Comparison of ENCODE assay signal across 16 cellular contexts in genomic region chr11:12684821-12685220, GRCh38. TPM values are rescaled to one million over a fixed set of nuclear protein-coding genes. Genes with fewer than 3 reads are reported as not detected.
DNase-seq lines count a peak whose midpoint lies in the region; ATAC-seq, FAIRE-seq and TF ChIP-seq lines count a peak whose summit lies in the region.
"Had no signal": no experiment of that assay in that cellular context is flagged by ENCODE, and none has a peak within 500 bp of the region (broad histone marks: within the 10 kb centered on the region; RNA-seq: fewer than 3 reads in every experiment).

No MANE protein-coding gene starts in this region.

- H3K9me3 ChIP-seq in SJSA1 (replicated peaks) (no peaks in the 10 kb centered on the region), keratinocyte (ENCODE audit: control insufficient read depth, low read depth, low read length) (no peaks in the 10 kb centered on the region)
- H3K9me3 ChIP-seq: thoracic aorta had no signal

- H3K79me2 ChIP-seq in keratinocyte (ENCODE audit: control insufficient read depth, insufficient read depth, low read length) = peaks cover 98% of the 10 kb centered on the region

- ATAC-seq in HG03432 (IDR thresholded peaks at IDR 0.05; ENCODE audit: unreplicated experiment) = no peak
- ATAC-seq in effector memory CD8-positive, alpha-beta T cell (replicated peaks) = no peak

- peaks cover 7% of the 10 kb centered on the region for H4K20me1 ChIP-seq in keratinocyte (ENCODE audit: control insufficient read depth, extremely low read depth, insufficient read depth, low read length)

- no peak for TF ChIP-seq CTCF in keratinocyte (optimal IDR thresholded peaks at IDR 0.05 in 1 of 3, IDR thresholded peaks at IDR 0.05 in 1 of 3, conservative IDR thresholded peaks at IDR 0.05 in 1 of 3; ENCODE audit: extremely low read depth in 1 of 3, insufficient read depth in 2 of 3, low read length in 3 of 3)

- H3K9ac ChIP-seq in keratinocyte (ENCODE audit: control insufficient read depth, extremely low read depth, insufficient read depth, low read length) = no peak overlapping the region

- no peak overlapping the region for H3K27ac Mint-ChIP-seq in activated T-helper 2 cell treated with anti-CD3 and anti-CD28 coated beads, Interferon-gamma antibody, Interleukin-2, Interleukin-4, amounts not matched to agents 10 μg/mL and 5 μg/mL and 100 μg/mL, durations not matched to agents 14 hours and 24 hours and 36 hours
- H3K27ac Mint-ChIP-seq in effector memory CD8-positive, alpha-beta T cell = no peak overlapping the region
- H3K27ac Mint-ChIP-seq: activated T-helper 1 cell treated with anti-CD3 and anti-CD28 coated beads, Interleukin-12 subunit alpha, Interleukin-12 subunit beta, Interleukin-2, Interleukin-4 antibody, amounts not matched to agents 30 ng/mL and 10 ng/mL and 1 ng/mL, durations not matched to agents 14 hours and 24 hours and 36 hours had no signal

- dilution Hi-C loops in keratinocyte (cut with MboI; ENCODE audit: extremely low pct_ligation_motif_present, low sequenced_read_pairs) = no loop called here

- H3K27me3 Mint-ChIP-seq in activated T-helper 2 cell treated with anti-CD3 and anti-CD28 coated beads, Interferon-gamma antibody, Interleukin-2, Interleukin-4, amounts not matched to agents 10 μg/mL and 5 μg/mL and 100 μg/mL, durations not matched to agents 14 hours and 24 hours and 36 hours (ENCODE audit: low read depth) = peaks cover 81% of the 10 kb centered on the region
- peaks cover 58 to 96% of the 10 kb centered on the region in 2 donors for H3K27me3 Mint-ChIP-seq in effector memory CD8-positive, alpha-beta T cell

- H3K4me2 ChIP-seq in keratinocyte (ENCODE audit: control insufficient read depth, extremely low read depth, insufficient read depth, low read depth, low read length) = peak overlapping the region; percentile 65

- H3K27me3 ChIP-seq in SJSA1 (replicated peaks) (no peaks in the 10 kb centered on the region), keratinocyte (ENCODE audit: control insufficient read depth, extremely low read depth, insufficient read depth, low read length) (no peaks in the 10 kb centered on the region)

- H3K4me3 ChIP-seq in SJSA1 (no peak overlapping the region), keratinocyte (ENCODE audit: control insufficient read depth in 2 of 3, extremely low read depth in 1 of 3, insufficient read depth in 2 of 3, low read depth in 1 of 3, low read length in 3 of 3) (no peak overlapping the region)
- H3K4me3 ChIP-seq: thoracic aorta had no signal

- H3K4me1 ChIP-seq in SJSA1 (replicated peaks) (peaks cover 77% of the 10 kb centered on the region), keratinocyte (ENCODE audit: control insufficient read depth, extremely low read depth, insufficient read depth, low read length) (peaks cover 73% of the 10 kb centered on the region)

- H3K36me3 ChIP-seq in SJSA1 = peaks cover 41% of the 10 kb centered on the region
- H3K36me3 ChIP-seq in keratinocyte (ENCODE audit: control insufficient read depth in 2 of 2, extremely low read depth in 1 of 2, insufficient read depth in 2 of 2, low read length in 2 of 2) = peaks cover 2 to 16% of the 10 kb centered on the region in 2 experiments
- H3K36me3 ChIP-seq: thoracic aorta had no signal

- DNase-seq in ELF-1 (ENCODE audit: low read depth, low spot score) = peak; percentile 75
- DNase-seq in SJSA1 (ENCODE audit: low read depth in 1 of 2, low spot score in 2 of 2) = no peak
- no peak for DNase-seq in keratinocyte (ENCODE audit: low read depth, low spot score)
- peak; percentile 67 for DNase-seq in renal cortical epithelial cell (ENCODE audit: low read depth)
- no peak for DNase-seq in activated T-helper 2 cell treated with anti-CD3 and anti-CD28 coated beads, Interferon-gamma antibody, Interleukin-2, Interleukin-4, amounts not matched to agents 10 μg/mL and 5 μg/mL and 100 μg/mL, durations not matched to agents 14 hours and 24 hours and 36 hours (ENCODE audit: low spot score)
- DNase-seq in NCI-H345 treated with DMSO at 0.1 percent for 48 hours (lab: John Stamatoyannopoulos, UW; ENCODE audit: unreplicated experiment) = no peak
- DNase-seq in effector memory CD8-positive, alpha-beta T cell = no peak
- DNase-seq: activated CD4-positive, alpha-beta T cell treated with anti-CD3 and anti-CD28 coated beads, Interleukin-2, amount 50 U/mL, for 4 hours; amniotic stem cell; COR-L47; NCI-H1105 treated with DMSO at 0.1 percent for 48 hours; NCI-H2227 treated with DMSO at 0.1 percent for 48 hours; stimulated activated CD4-positive, alpha-beta T cell treated with anti-CD3 and anti-CD28 coated beads, Interleukin-1b, Interleukin-23, amount 100 ng/mL, for 48 hours had no signal

- no peaks in the 10 kb centered on the region for H3K36me3 Mint-ChIP-seq in activated T-helper 2 cell treated with anti-CD3 and anti-CD28 coated beads, Interferon-gamma antibody, Interleukin-2, Interleukin-4, amounts not matched to agents 10 μg/mL and 5 μg/mL and 100 μg/mL, durations not matched to agents 14 hours and 24 hours and 36 hours (ENCODE audit: low read depth)
- no peaks in the 10 kb centered on the region for H3K36me3 Mint-ChIP-seq in effector memory CD8-positive, alpha-beta T cell (ENCODE audit: insufficient read depth)

- intact Hi-C loops in activated T-helper 2 cell treated with anti-CD3 and anti-CD28 coated beads, Interferon-gamma antibody, Interleukin-2, Interleukin-4, amounts not matched to agents 10 μg/mL and 5 μg/mL and 100 μg/mL, durations not matched to agents 14 hours and 24 hours and 36 hours (cut with micrococcal nuclease) = no loop called here

- H3K9me3 Mint-ChIP-seq in activated T-helper 2 cell treated with anti-CD3 and anti-CD28 coated beads, Interferon-gamma antibody, Interleukin-2, Interleukin-4, amounts not matched to agents 10 μg/mL and 5 μg/mL and 100 μg/mL, durations not matched to agents 14 hours and 24 hours and 36 hours = no peaks in the 10 kb centered on the region
- no peaks in the 10 kb centered on the region for H3K9me3 Mint-ChIP-seq in effector memory CD8-positive, alpha-beta T cell
- H3K9me3 Mint-ChIP-seq: activated T-helper 1 cell treated with anti-CD3 and anti-CD28 coated beads, Interleukin-12 subunit alpha, Interleukin-12 subunit beta, Interleukin-2, Interleukin-4 antibody, amounts not matched to agents 30 ng/mL and 10 ng/mL and 1 ng/mL, durations not matched to agents 14 hours and 24 hours and 36 hours had no signal

- peaks cover 3% of the 10 kb centered on the region for H3K4me1 Mint-ChIP-seq in activated T-helper 2 cell treated with anti-CD3 and anti-CD28 coated beads, Interferon-gamma antibody, Interleukin-2, Interleukin-4, amounts not matched to agents 10 μg/mL and 5 μg/mL and 100 μg/mL, durations not matched to agents 14 hours and 24 hours and 36 hours (ENCODE audit: low read depth)
- H3K4me1 Mint-ChIP-seq in effector memory CD8-positive, alpha-beta T cell (ENCODE audit: low read depth in 2 of 2) = no peaks in the 10 kb centered on the region

- peaks cover 5% of the 10 kb centered on the region for H3K9me1 ChIP-seq in keratinocyte (ENCODE audit: control insufficient read depth, extremely low read depth, insufficient read depth, low read length)

- FAIRE-seq in keratinocyte (lab: Jason Lieb, UNC) = no peak

- H2AFZ ChIP-seq in keratinocyte (ENCODE audit: control insufficient read depth, low read length) = no peak overlapping the region

- no peak overlapping the region for H3K4me3 Mint-ChIP-seq in activated T-helper 2 cell treated with anti-CD3 and anti-CD28 coated beads, Interferon-gamma antibody, Interleukin-2, Interleukin-4, amounts not matched to agents 10 μg/mL and 5 μg/mL and 100 μg/mL, durations not matched to agents 14 hours and 24 hours and 36 hours (ENCODE audit: low read depth)
- H3K4me3 Mint-ChIP-seq in effector memory CD8-positive, alpha-beta T cell = no peak overlapping the region
- H3K4me3 Mint-ChIP-seq: activated T-helper 1 cell treated with anti-CD3 and anti-CD28 coated beads, Interleukin-12 subunit alpha, Interleukin-12 subunit beta, Interleukin-2, Interleukin-4 antibody, amounts not matched to agents 30 ng/mL and 10 ng/mL and 1 ng/mL, durations not matched to agents 14 hours and 24 hours and 36 hours had no signal

- H3K27ac ChIP-seq in SJSA1 (peak overlapping the region; percentile 15; the same call in 1 of the 2 replicates), keratinocyte (ENCODE audit: control insufficient read depth, insufficient read depth, low read length) (peak overlapping the region; percentile 46)

RNA-seq across cellular contexts. Expression of gene TEAD1, which starts 10.6 kb away (rescaled TPM):
- 77.0 and 123 TPM in 2 replicates for total RNA-seq in SJSA1 (2014; rRNA removed; shearing (Covaris generic))
- polyA plus RNA-seq in keratinocyte = 18.7 to 33.6 TPM (median 32.7 TPM) in 3 replicates
- polyA plus RNA-seq in keratinocyte (2011; ENCODE audit: low read depth) = 18.1 TPM
- 21.7 and 32.2 TPM in 2 replicates for polyA plus RNA-seq in keratinocyte (2011; cell fraction: cytosol; rRNA removed)
- 37.7 and 43.0 TPM in 2 replicates for polyA plus RNA-seq in keratinocyte (2011; cell fraction: nucleus; rRNA removed)
- polyA plus RNA-seq in keratinocyte (2012; ENCODE audit: low replicate concordance) = 16.2 and 37.8 TPM in 2 replicates
- polyA minus RNA-seq in keratinocyte = 36.9 to 96.2 TPM (median 41.3 TPM) in 3 replicates
- 44.3 TPM for polyA minus RNA-seq in keratinocyte (2011; cell fraction: cytosol; rRNA and poly(A)+ RNA removed)
- 49.3 and 96.6 TPM in 2 replicates for polyA minus RNA-seq in keratinocyte (2011; cell fraction: nucleus; rRNA and poly(A)+ RNA removed)
- 54.4 and 170 TPM in 2 replicates for total RNA-seq in renal cortical epithelial cell
- 1.0 and 1.3 TPM in 2 replicates for total RNA-seq in activated T-helper 2 cell treated with anti-CD3 and anti-CD28 coated beads, Interferon-gamma antibody, Interleukin-2, Interleukin-4, amounts not matched to agents 10 μg/mL and 5 μg/mL and 100 μg/mL, durations not matched to agents 14 hours and 24 hours and 36 hours

Comparison
In these comparisons a context has a peak if more than half of its experiments do, and no peak if none do; other contexts are left out.
1. DNase-seq: peak in ELF-1 (single experiment) and renal cortical epithelial cell (single experiment); none in SJSA1 (0 of 2), keratinocyte (single experiment), activated T-helper 2 cell treated with anti-CD3 and anti-CD28 coated beads, Interferon-gamma antibody, Interleukin-2, Interleukin-4, amounts not matched to agents 10 μg/mL and 5 μg/mL and 100 μg/mL, durations not matched to agents 14 hours and 24 hours and 36 hours (single experiment), NCI-H345 treated with DMSO at 0.1 percent for 48 hours (single experiment) and effector memory CD8-positive, alpha-beta T cell (0 of 3).
2. RNA of gene TEAD1, which starts 10.6 kb away (total RNA-seq): 54.4 to 170 TPM in renal cortical epithelial cell and 77.0 to 123 TPM in SJSA1; 1.0 to 1.3 TPM in activated T-helper 2 cell treated with anti-CD3 and anti-CD28 coated beads, Interferon-gamma antibody, Interleukin-2, Interleukin-4, amounts not matched to agents 10 μg/mL and 5 μg/mL and 100 μg/mL, durations not matched to agents 14 hours and 24 hours and 36 hours; every median in the first group is over 10 times any median in the second.